ENCODE assay signal across 1 cellular context in the genomic region with DNA sequence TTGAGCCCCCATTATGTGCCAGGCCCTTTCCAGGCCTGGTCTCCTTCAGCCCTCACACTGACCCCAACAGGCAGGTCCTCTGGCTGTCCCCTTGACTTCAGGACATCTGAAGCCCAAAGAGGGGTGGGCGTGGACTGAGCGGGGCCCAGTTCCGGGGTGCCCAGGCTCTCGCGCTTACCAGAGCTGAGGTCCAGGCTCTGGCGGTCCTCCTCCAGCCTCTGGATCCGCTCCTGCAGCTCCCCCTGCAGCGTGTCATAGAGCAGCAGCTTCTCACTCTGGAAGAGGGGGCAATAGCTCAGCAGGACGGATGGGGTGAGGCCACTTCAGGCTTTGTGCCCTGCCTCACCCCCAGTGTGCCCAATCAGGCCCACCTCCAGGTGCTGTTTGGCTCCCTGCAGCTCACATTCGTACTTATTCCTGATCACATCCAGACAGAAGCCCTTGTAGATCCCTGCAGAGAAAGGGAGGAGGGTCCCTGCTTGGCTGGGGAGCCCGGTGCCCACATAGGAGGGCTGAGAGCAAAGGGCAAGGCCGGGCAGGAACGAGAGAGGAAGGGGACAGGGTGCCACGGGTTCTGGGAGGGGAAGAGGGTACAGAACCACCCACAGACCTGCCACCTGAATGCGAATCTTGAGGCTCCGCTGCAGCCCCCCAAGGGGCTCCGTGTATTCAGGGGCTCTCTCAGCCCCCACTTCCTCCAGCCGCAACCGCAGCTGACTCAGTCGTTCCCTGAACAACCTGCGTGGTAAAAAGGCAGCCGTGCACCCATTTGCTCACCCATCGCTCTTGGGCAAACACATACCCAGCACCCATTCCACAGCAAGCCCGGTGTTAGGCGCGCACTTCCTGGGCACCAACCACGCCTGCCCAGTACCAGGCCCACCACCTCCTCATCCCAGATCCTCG.
TF ChIP-seq lines count a peak whose summit lies in the region.

No MANE protein-coding gene starts in this region.

TF ChIP-seq in K562, 482 proteins besides CTCF, POLR2A, EP300 and RAD21:
- TF ChIP-seq ELF4 (CRISPR knock-in tag; IDR thresholded peaks at IDR 0.05): no peak
- TF ChIP-seq RBFOX2 (IDR thresholded peaks at IDR 0.05; ENCODE audit: low read depth, low read length): peak; percentile 44
- no peak for TF ChIP-seq HDGF (IDR thresholded peaks at IDR 0.05)
- TF ChIP-seq ZNF830 (CRISPR knock-in tag; IDR thresholded peaks at IDR 0.05): no peak
- no peak for TF ChIP-seq SMAD4 (CRISPR knock-in tag; conservative IDR thresholded peaks at IDR 0.05)
